ENCODE assay signal across 9 cellular contexts in genomic region chr17:42132941-42133340, GRCh38. TPM values are rescaled to one million over a fixed set of nuclear protein-coding genes. Genes with fewer than 3 reads are reported as not detected.
DNase-seq lines count a peak whose midpoint lies in the region; ATAC-seq and TF ChIP-seq lines count a peak whose summit lies in the region.
"Had no signal": no experiment of that assay in that cellular context is flagged by ENCODE, and none has a peak within 500 bp of the region (broad histone marks: within the 10 kb centered on the region; RNA-seq: fewer than 3 reads in every experiment).

No MANE protein-coding gene starts in this region.

- TF ChIP-seq POLR2A in Peyer's patch (IDR thresholded peaks at IDR 0.05) (no peak), vagina (IDR thresholded peaks at IDR 0.05) (no peak)

- no peak for TF ChIP-seq CTCF in Peyer's patch (IDR thresholded peaks at IDR 0.05)
- no peak for TF ChIP-seq CTCF in vagina (IDR thresholded peaks at IDR 0.05)

- ATAC-seq in HG02981 (IDR thresholded peaks at IDR 0.05; ENCODE audit: unreplicated experiment): peak; percentile 20
- ATAC-seq: K562 had no signal

- H3K36me3 ChIP-seq in Peyer's patch: peaks cover 0 to 35% (median 2%) of the 10 kb centered on the region in 3 donors
- peaks cover 0 to 29% of the 10 kb centered on the region in 2 donors for H3K36me3 ChIP-seq in vagina

- H3K4me3 ChIP-seq in Peyer's patch: no peak overlapping the region
- H3K4me3 ChIP-seq in vagina: no peak overlapping the region
- H3K4me3 ChIP-seq: K562 had no signal

- peaks cover 3 to 73% (median 41%) of the 10 kb centered on the region in 4 donors for H3K4me1 ChIP-seq in Peyer's patch
- peaks cover 57% of the 10 kb centered on the region for H3K4me1 ChIP-seq in vagina

- H3K27ac ChIP-seq in Peyer's patch: peak overlapping the region; percentile 75 to 86 (median 77)
- peak overlapping the region; percentile 73 for H3K27ac ChIP-seq in cingulate gyrus (ENCODE audit: low read depth, low read length)
- H3K27ac ChIP-seq in vagina: peak overlapping the region; percentile 36

- H3K27me3 ChIP-seq in Peyer's patch (no peaks in the 10 kb centered on the region), vagina (no peaks in the 10 kb centered on the region)

- DNase-seq in COLO829 (ENCODE audit: low spot score) (peak; percentile 84), Peyer's patch (peak; percentile 62 to 75 (median 70)), midbrain (lab: John Stamatoyannopoulos, UW) (peak; percentile 80), vagina (ENCODE audit: extremely low spot score in 2 of 2) (no peak), NCI-H446 treated with DMSO at 0.1 percent for 48 hours (lab: John Stamatoyannopoulos, UW) (no peak), NCI-H748 treated with DMSO at 0.1 percent for 48 hours (lab: John Stamatoyannopoulos, UW) (no peak)

- intact Hi-C loops in vagina (cut with DNase I): no loop called here

- no peaks in the 10 kb centered on the region for H3K9me3 ChIP-seq in Peyer's patch
- no peaks in the 10 kb centered on the region for H3K9me3 ChIP-seq in vagina

RNA-seq across cellular contexts. Expression of gene HSPB9, which starts 10.3 kb away (rescaled TPM):
- total RNA-seq in Peyer's patch (not detected), vagina (1.2 TPM)

RNA-seq across cellular contexts. Expression of gene KAT2A, which starts 11.8 kb away (rescaled TPM):
- total RNA-seq in Peyer's patch (100 to 1,000 TPM in 1 of 4 donors, 10 to 100 TPM in 2, 1 to 10 TPM in 1; 9.8 to 172 (median 38.4) TPM), vagina (63.1 TPM)

RNA-seq across cellular contexts. Expression of gene DHX58, which starts 20.4 kb away (rescaled TPM):
- total RNA-seq in Peyer's patch (10 to 100 TPM; 12.8 to 24.8 (median 18.4) TPM), vagina (8.1 TPM)

RNA-seq across cellular contexts. Expression of gene RAB5C, which starts 21.8 kb away (rescaled TPM):
- total RNA-seq in Peyer's patch: 100 to 1,000 TPM in 2 of 4 donors, 10 to 100 TPM in 2; 80.9 to 153 (median 116) TPM
- 111 TPM for total RNA-seq in vagina

RNA-seq across cellular contexts. Expression of gene ZNF385C, which starts 34.7 kb away (rescaled TPM):
- total RNA-seq in Peyer's patch (1 to 10 TPM in 1 of 4 donors, under 1 TPM in 1, not detected in 2; 0.53 to 1.3 TPM), vagina (0.49 TPM)

Comparison
In these comparisons a context has a peak if more than half of its experiments do, and no peak if none do; other contexts are left out.
1. DNase-seq: peak in COLO829 (single experiment), Peyer's patch (3 of 3) and midbrain (single experiment); none in vagina (0 of 2), NCI-H446 treated with DMSO at 0.1 percent for 48 hours (single experiment) and NCI-H748 treated with DMSO at 0.1 percent for 48 hours (single experiment).
2. Peak in every context shown above with its lines, with median percentiles within 50 percentile points of each other: H3K27ac ChIP-seq.